ENCODE assay signal across 27 cellular contexts in genomic region chr5:97405941-97406340, GRCh38.
"Had no signal": no experiment of that assay in that cellular context is flagged by ENCODE, and none has a peak within 500 bp of the region (broad histone marks: within the 10 kb centered on the region; RNA-seq: fewer than 3 reads in every experiment).

No MANE protein-coding gene starts in this region.

- H3K4me3 ChIP-seq: ovary, psoas muscle, right lobe of liver, sigmoid colon, suprapubic skin, tibial artery, transverse colon, vagina had no signal

- DNase-seq: naive thymus-derived CD8-positive, alpha-beta T cell; nephron progenitor cell; occipital lobe; ovary; psoas muscle; right lobe of liver; sigmoid colon; small intestine; stimulated activated CD4-positive, alpha-beta T cell treated with anti-CD3 and anti-CD28 coated beads, Interleukin-12 subunit alpha, Interleukin-12 subunit beta, amount 100 ng/mL, for 4 hours; stimulated activated CD4-positive, alpha-beta T cell treated with anti-CD3 and anti-CD28 coated beads, Interleukin-1b, Interleukin-23, amount 100 ng/mL, for 48 hours; stimulated activated CD4-positive, alpha-beta T cell treated with anti-CD3 and anti-CD28 coated beads, Interleukin-4, amount 100 ng/mL, for 1 hour; stimulated activated CD4-positive, alpha-beta T cell treated with anti-CD3 and anti-CD28 coated beads, Interleukin-4, amount 100 ng/mL, for 4 hours; stimulated activated CD8-positive, alpha-beta memory T cell treated with anti-CD3 and anti-CD28 coated beads, Interleukin-4, amount 100 ng/mL, for 48 hours; stimulated activated naive CD4-positive, alpha-beta T cell; stimulated activated naive CD8-positive, alpha-beta T cell treated with anti-CD3 and anti-CD28 coated beads, Interleukin-15, amount 100 ng/mL, for 72 hours; stimulated activated naive CD8-positive, alpha-beta T cell treated with anti-CD3 and anti-CD28 coated beads, Interleukin-15, Interleukin-2, amounts not matched to agents 100 U/mL and 50 U/mL, for 24 hours; substantia nigra; testis; tibial artery; transverse colon had no signal

- H2AFZ ChIP-seq: parathyroid adenoma had no signal

- H3K9ac ChIP-seq: parathyroid adenoma had no signal

- H3K27ac ChIP-seq: ovary, parathyroid adenoma, psoas muscle, right lobe of liver, sigmoid colon, suprapubic skin, testis, tibial artery, transverse colon, vagina had no signal

- H3K27me3 ChIP-seq: ovary, right lobe of liver, sigmoid colon, suprapubic skin, testis, tibial artery, transverse colon, vagina had no signal

- ATAC-seq: naive thymus-derived CD8-positive, alpha-beta T cell; natural killer cell treated with Interleukin-12 subunit alpha and Interleukin-12 subunit beta and Interleukin-15 and Interleukin-18, amount 100 ng/mL, for 72 hours; psoas muscle; right cardiac atrium; stimulated activated memory B cell treated with anti-CD40 and anti-IgM and Interleukin-4, amounts not matched to agents 10 μg/mL and 1 μg/mL and 100 μg/mL, for 72 hours; stimulated activated naive CD8-positive, alpha-beta T cell treated with anti-CD3 and anti-CD28 coated beads, Interleukin-15, amount 100 ng/mL, for 72 hours; stimulated activated naive CD8-positive, alpha-beta T cell treated with anti-CD3 and anti-CD28 coated beads, Interleukin-15, Interleukin-2, amounts not matched to agents 100 U/mL and 50 U/mL, for 24 hours had no signal

- H3K36me3 ChIP-seq: ovary, right lobe of liver, sigmoid colon, suprapubic skin, tibial artery, transverse colon, vagina had no signal

- H3K79me2 ChIP-seq: parathyroid adenoma had no signal

- H3K4me1 ChIP-seq: parathyroid adenoma, psoas muscle, right lobe of liver, sigmoid colon, suprapubic skin, testis, tibial artery, transverse colon, vagina had no signal

- FAIRE-seq: small intestine, urothelium cell line had no signal

- H3K9me3 ChIP-seq: ovary, psoas muscle, right lobe of liver, sigmoid colon, suprapubic skin, testis, transverse colon, vagina had no signal
